Comparison of ENCODE assay signal across 8 cellular contexts in genomic region chr7:8433477-8434289, GRCh38. TPM values are rescaled to one million over a fixed set of nuclear protein-coding genes. Genes with fewer than 3 reads are reported as not detected.
A peak's percentile ranks its signal among the peaks of the same experiment; 100 is the strongest.
DNase-seq lines count a peak whose midpoint lies in the region; ATAC-seq and TF ChIP-seq lines count a peak whose summit lies in the region.

Gene NXPH1 (plus strand): TSS chr7:8433609.

- peaks cover 100% of the 10 kb centered on the region for H3K27me3 Mint-ChIP-seq in nephron progenitor cell (ENCODE audit: low read depth, poor library complexity)

- no peaks in the 10 kb centered on the region for H3K36me3 Mint-ChIP-seq in nephron progenitor cell (ENCODE audit: low read depth)

- no peak within 1 kb of the TSS for H3K27ac ChIP-seq in brain microvascular endothelial cell
- no peak within 1 kb of the TSS for H3K27ac ChIP-seq in tibial artery

- in situ Hi-C loops in brain microvascular endothelial cell (cut with HindIII; ENCODE audit: low pct_ligation_motif_present, low sequenced_read_pairs), result no loop called here

- ATAC-seq in GM18867 (IDR thresholded peaks at IDR 0.05; ENCODE audit: unreplicated experiment), result no peak

- no peaks in the 10 kb centered on the region for H3K9me3 ChIP-seq in tibial artery

- intact Hi-C loops in posterior vena cava (cut with DNase I), result no loop called here
- intact Hi-C loops in tibial artery (cut with DNase I; ENCODE audit: low total_unique reads), result no loop called here

- peaks cover 29% of the 10 kb centered on the region for H3K4me1 Mint-ChIP-seq in nephron progenitor cell

- H3K36me3 ChIP-seq in brain microvascular endothelial cell (replicated peaks), result no peaks in the 10 kb centered on the region
- H3K36me3 ChIP-seq in tibial artery, result no peaks in the 10 kb centered on the region

- H3K4me3 ChIP-seq in brain microvascular endothelial cell (ENCODE audit: low read depth, low read length), result no peak within 1 kb of the TSS
- H3K4me3 ChIP-seq in tibial artery, result no peak within 1 kb of the TSS

- TF ChIP-seq CTCF in brain microvascular endothelial cell (IDR thresholded peaks at IDR 0.05; ENCODE audit: low read depth, low read length, missing control alignments) (peak; percentile 14), nephron progenitor cell (IDR thresholded peaks at IDR 0.05) (peak; percentile 37), tibial artery (IDR thresholded peaks at IDR 0.05) (no peak)

- H3K27ac Mint-ChIP-seq in nephron progenitor cell, result no peak within 1 kb of the TSS

- peak; percentile 36 for DNase-seq in NCI-H2029 (lab: John Stamatoyannopoulos, UW)
- DNase-seq in NCI-H2029 treated with DMSO at 0.1 percent for 48 hours (lab: John Stamatoyannopoulos, UW), result no peak
- DNase-seq in NCI-H1417 treated with DMSO at 0.1 percent for 48 hours (lab: John Stamatoyannopoulos, UW), result peak; percentile 56
- no peak for DNase-seq in brain microvascular endothelial cell
- peak; percentile 87 for DNase-seq in nephron progenitor cell
- DNase-seq in posterior vena cava (ENCODE audit: low spot score), result no peak
- no peak for DNase-seq in tibial artery

- H3K4me3 Mint-ChIP-seq in nephron progenitor cell, result peak within 1 kb of the TSS; percentile 82

- H3K27me3 ChIP-seq in brain microvascular endothelial cell (replicated peaks) (peaks cover 43% of the 10 kb centered on the region), tibial artery (peaks cover 0 to 65% of the 10 kb centered on the region in 2 donors)

- no peaks in the 10 kb centered on the region for H3K9me3 Mint-ChIP-seq in nephron progenitor cell

- H3K4me1 ChIP-seq in tibial artery, result peaks cover 0 to 24% (median 7%) of the 10 kb centered on the region in 4 donors

RNA-seq across cellular contexts. Expression of gene NXPH1, which starts in this region (rescaled TPM):
- not detected for total RNA-seq in posterior vena cava

Comparison
In these comparisons a context has a peak if more than half of its experiments do, and no peak if none do; other contexts are left out.
1. DNase-seq: peak in NCI-H2029 (single experiment), NCI-H1417 treated with DMSO at 0.1 percent for 48 hours (single experiment) and nephron progenitor cell (single experiment); none in NCI-H2029 treated with DMSO at 0.1 percent for 48 hours (single experiment), brain microvascular endothelial cell (single experiment), posterior vena cava (single experiment) and tibial artery (0 of 2).
2. CTCF ChIP-seq: peak in brain microvascular endothelial cell (single experiment) and nephron progenitor cell (single experiment); none in tibial artery (0 of 2).